ENCODE assay signal across 29 cellular contexts in genomic region chr6:167847936-167848335, GRCh38. TPM values are rescaled to one million over a fixed set of nuclear protein-coding genes. Genes with fewer than 3 reads are reported as not detected.
DNase-seq lines count a peak whose midpoint lies in the region; ATAC-seq and TF ChIP-seq lines count a peak whose summit lies in the region.
"Had no signal": no experiment of that assay in that cellular context is flagged by ENCODE, and none has a peak within 500 bp of the region (broad histone marks: within the 10 kb centered on the region; RNA-seq: fewer than 3 reads in every experiment).

No MANE protein-coding gene starts in this region.

- CTCF ChIA-PET in Panc1 (lab: Charles Lee): interaction anchor here (0.7 kb wide), 1 partner anchor 17 kb away, joined by 3 read pairs; no protein-coding TSS in a partner anchor

- H4K20me1 ChIP-seq in GM23338 (replicated peaks; ENCODE audit: insufficient read depth): peaks cover 6% of the 10 kb centered on the region; the same call in 1 of the 2 replicates

- peak overlapping the region; percentile 5 for H3K4me2 ChIP-seq in GM23338
- H3K4me2 ChIP-seq: BLaER1 treated with 17β-estradiol and CSF1 and Interleukin-3, amounts not matched to agents 10 nM and 100 nM had no signal

- peak overlapping the region; percentile 71 for H3K27ac ChIP-seq in GM23338 (ENCODE audit: low read depth)
- H3K27ac ChIP-seq in Panc1 (ENCODE audit: low read length): peak overlapping the region; percentile 69
- H3K27ac ChIP-seq in iPS-18a (ENCODE audit: low read length): peak overlapping the region; percentile 62
- H3K27ac ChIP-seq in gastrocnemius medialis: peak overlapping the region; percentile 43 to 80 (median 64)
- H3K27ac ChIP-seq: BLaER1 treated with 17β-estradiol and CSF1 and Interleukin-3, amounts not matched to agents 10 nM and 100 nM; coronary artery; heart right ventricle; tibial artery had no signal

- peak overlapping the region; percentile 26 for H3K9ac ChIP-seq in iPS-18a (ENCODE audit: low read length)
- H3K9ac ChIP-seq: BLaER1 treated with 17β-estradiol and CSF1 and Interleukin-3, amounts not matched to agents 10 nM and 100 nM had no signal

- no peaks in the 10 kb centered on the region for H3K9me3 ChIP-seq in Panc1 (ENCODE audit: control insufficient read depth, insufficient read depth, low read depth, low read length)
- H3K9me3 ChIP-seq in iPS-18a (ENCODE audit: control insufficient read depth, low read depth, low read length): no peaks in the 10 kb centered on the region
- no peaks in the 10 kb centered on the region for H3K9me3 ChIP-seq in gastrocnemius medialis
- H3K9me3 ChIP-seq: heart right ventricle, tibial artery had no signal

- in situ Hi-C loops in Panc1 (cut with HindIII; ENCODE audit: low pct_unique_long_range_greater_than_20kb, low sequenced_read_pairs): no loop called here
- in situ Hi-C loops in gastrocnemius medialis (cut with MboI; ENCODE audit: low sequenced_read_pairs in 4 of 4): no loop called here

- intact Hi-C loops in Panc1 (cut with micrococcal nuclease; ENCODE audit: unreplicated experiment): no loop called here
- intact Hi-C loops in gastrocnemius medialis (cut with DNase I; ENCODE audit: low total_unique reads): no loop called here

- POLR2A ChIA-PET in Panc1 (lab: Charles Lee): interaction anchor here (1.4 kb wide), 1 partner anchor 12 kb away, joined by 3 read pairs; no protein-coding TSS in a partner anchor

- H3K27me3 ChIP-seq in GM23338 (ENCODE audit: insufficient read depth): no peaks in the 10 kb centered on the region
- H3K27me3 ChIP-seq in Panc1 (ENCODE audit: control insufficient read depth, insufficient read depth, low read length): no peaks in the 10 kb centered on the region
- H3K27me3 ChIP-seq in iPS-18a (ENCODE audit: control insufficient read depth, insufficient read depth, low read length): no peaks in the 10 kb centered on the region
- H3K27me3 ChIP-seq in gastrocnemius medialis: no peaks in the 10 kb centered on the region
- H3K27me3 ChIP-seq: BLaER1 treated with 17β-estradiol and CSF1 and Interleukin-3, amounts not matched to agents 10 nM and 100 nM; heart right ventricle; tibial artery had no signal

- no peaks in the 10 kb centered on the region for H3K9me3 Mint-ChIP-seq in GM23338
- H3K9me3 Mint-ChIP-seq: activated T-helper 1 cell treated with anti-CD3 and anti-CD28 coated beads, Interleukin-12 subunit alpha, Interleukin-12 subunit beta, Interleukin-2, Interleukin-4 antibody, amounts not matched to agents 30 ng/mL and 10 ng/mL and 1 ng/mL, durations not matched to agents 14 hours and 24 hours and 36 hours; stimulated activated naive CD8-positive, alpha-beta T cell treated with anti-CD3 and anti-CD28 coated beads, Interleukin-15, Interleukin-2, amounts not matched to agents 100 ng/mL and 50 ng/mL, for 24 hours had no signal

- H3K4me3 ChIP-seq in GM23338: no peak overlapping the region
- H3K4me3 ChIP-seq in Panc1 (ENCODE audit: low read depth in 2 of 2, low read length in 2 of 2): no peak overlapping the region
- H3K4me3 ChIP-seq in iPS-18a (ENCODE audit: low read length): peak overlapping the region; percentile 6
- no peak overlapping the region for H3K4me3 ChIP-seq in gastrocnemius medialis
- H3K4me3 ChIP-seq: BLaER1 treated with 17β-estradiol and CSF1 and Interleukin-3, amounts not matched to agents 10 nM and 100 nM; coronary artery; heart right ventricle; tibial artery had no signal

- H3K9me2 ChIP-seq in GM23338 (ENCODE audit: insufficient read depth): no peaks in the 10 kb centered on the region

- no peak for TF ChIP-seq POLR2A in gastrocnemius medialis (IDR thresholded peaks at IDR 0.05)

- peak overlapping the region; percentile 0; the same call in 2 of the 3 replicates for H3K4me3 Mint-ChIP-seq in GM23338
- H3K4me3 Mint-ChIP-seq: activated T-helper 1 cell treated with anti-CD3 and anti-CD28 coated beads, Interleukin-12 subunit alpha, Interleukin-12 subunit beta, Interleukin-2, Interleukin-4 antibody, amounts not matched to agents 30 ng/mL and 10 ng/mL and 1 ng/mL, durations not matched to agents 14 hours and 24 hours and 36 hours; stimulated activated naive CD8-positive, alpha-beta T cell treated with anti-CD3 and anti-CD28 coated beads, Interleukin-15, Interleukin-2, amounts not matched to agents 100 ng/mL and 50 ng/mL, for 24 hours had no signal

- no peak overlapping the region for H2AFZ ChIP-seq in GM23338

- no peaks in the 10 kb centered on the region for H3F3A ChIP-seq in GM23338 (replicated peaks; ENCODE audit: low read depth)

- ATAC-seq in GM23338: peak; percentile 26
- ATAC-seq in Panc1: 0 out of 2 replicates have a peak, but pooled peaks have one; percentile 9
- peak; percentile 56 to 86 for ATAC-seq in gastrocnemius medialis
- no peak for ATAC-seq in GM21529 (IDR thresholded peaks at IDR 0.05; ENCODE audit: unreplicated experiment)
- ATAC-seq: esophagus mucosa had no signal

- H3K36me3 ChIP-seq in GM23338 (ENCODE audit: insufficient read depth) (no peaks in the 10 kb centered on the region), Panc1 (ENCODE audit: control insufficient read depth, insufficient read depth, low read length) (no peaks in the 10 kb centered on the region), iPS-18a (ENCODE audit: control insufficient read depth, low read depth, low read length) (no peaks in the 10 kb centered on the region), gastrocnemius medialis (no peaks in the 10 kb centered on the region)
- H3K36me3 ChIP-seq: heart right ventricle, tibial artery had no signal

- H3K4me1 ChIP-seq in GM23338 (ENCODE audit: insufficient read depth) (peaks cover 51% of the 10 kb centered on the region), Panc1 (ENCODE audit: control insufficient read depth, insufficient read depth, low read length) (peaks cover 71% of the 10 kb centered on the region), iPS-18a (ENCODE audit: control insufficient read depth, low read depth, low read length) (peaks cover 64% of the 10 kb centered on the region), gastrocnemius medialis (peaks cover 28 to 39% of the 10 kb centered on the region in 2 donors)

- H3K36me3 Mint-ChIP-seq in GM23338 (ENCODE audit: low read depth): no peaks in the 10 kb centered on the region

- BruUV-seq in Panc1 (replicated peaks; lab: Mats Ljungman, UMichigan): no TSS peak

- H3K4me1 Mint-ChIP-seq in GM23338: peaks cover 72% of the 10 kb centered on the region

- peaks cover 97% of the 10 kb centered on the region for H3K79me2 ChIP-seq in GM23338 (replicated peaks; ENCODE audit: insufficient read depth)

- H3K27me3 Mint-ChIP-seq in GM23338 (ENCODE audit: insufficient read depth, low read depth, poor library complexity): no peaks in the 10 kb centered on the region

- peak overlapping the region; percentile 53 for H3K27ac Mint-ChIP-seq in GM23338
- H3K27ac Mint-ChIP-seq: activated T-helper 1 cell treated with anti-CD3 and anti-CD28 coated beads, Interleukin-12 subunit alpha, Interleukin-12 subunit beta, Interleukin-2, Interleukin-4 antibody, amounts not matched to agents 30 ng/mL and 10 ng/mL and 1 ng/mL, durations not matched to agents 14 hours and 24 hours and 36 hours; stimulated activated naive CD8-positive, alpha-beta T cell treated with anti-CD3 and anti-CD28 coated beads, Interleukin-15, Interleukin-2, amounts not matched to agents 100 ng/mL and 50 ng/mL, for 24 hours had no signal

- TF ChIP-seq CTCF in GM23338 (conservative IDR thresholded peaks at IDR 0.05; ENCODE audit: low read depth in 2 of 2) (no peak), Panc1 (IDR thresholded peaks at IDR 0.05) (no peak), gastrocnemius medialis (IDR thresholded peaks at IDR 0.05 in 4 of 5, conservative IDR thresholded peaks at IDR 0.05 in 1 of 5) (no peak)

- DNase-seq in GM23338 (ENCODE audit: low spot score) (peak; percentile 56), Panc1 (ENCODE audit: low read depth, low spot score) (no peak), gastrocnemius medialis (no peak), NOMO-1 treated with DMSO at 0.1 percent for 48 hours (lab: John Stamatoyannopoulos, UW; ENCODE audit: unreplicated experiment) (no peak)
- no peak for DNase-seq in activated CD8-positive, alpha-beta memory T cell treated with anti-CD3 and anti-CD28 coated beads for 24 hours
- DNase-seq: activated CD4-positive, CD25-positive, alpha-beta regulatory T cell; activated CD8-positive, alpha-beta memory T cell treated with anti-CD3 and anti-CD28 coated beads, Interleukin-2, amount 50 U/mL, for 4 hours; activated naive CD4-positive, alpha-beta T cell treated with anti-CD3 and anti-CD28 coated beads, Interleukin-2, amount 50 U/mL, for 16 hours; amniotic stem cell; DMS79 treated with DMSO at 0.1 percent for 48 hours; effector memory CD4-positive, alpha-beta T cell; foreskin fibroblast; GF-D8; HCEC 1CT; heart right ventricle; IMR-90; mesenchymal stem cell; NCI-H1092 treated with DMSO at 0.1 percent for 48 hours; NCI-H187; NCI-H526; NK-92 treated with Interleukin-12 subunit alpha and Interleukin-12 subunit beta, amount 100 ng/mL, for 24 hours; tibial artery had no signal

TF ChIP-seq in GM23338, 12 proteins besides CTCF, POLR2A, EP300 and RAD21:
- TF ChIP-seq JUNB (IDR thresholded peaks at IDR 0.05; ENCODE audit: unreplicated experiment): no peak
- no peak for TF ChIP-seq ZNF114 (CRISPR knock-in tag; IDR thresholded peaks at IDR 0.05)
- TF ChIP-seq POLR2AphosphoS5 (IDR thresholded peaks at IDR 0.05; ENCODE audit: low read depth): no peak

RNA-seq across cellular contexts. Expression of gene AFDN, which starts 21.2 kb away (rescaled TPM):
- total RNA-seq in GM23338 (2014; rRNA removed; shearing (Covaris generic)): 200 and 208 TPM in 2 replicates
- 66.9 and 78.4 TPM in 2 replicates for polyA plus RNA-seq in GM23338 (2016; fragmentation: Nextera tagmentation; extraction: Ambion mirVana)
- total RNA-seq in Panc1 (2021; ENCODE audit: unreplicated experiment) (143 TPM), gastrocnemius medialis (10 to 100 TPM; 22.2 to 66.0 (median 30.0) TPM)
- polyA plus RNA-seq in Panc1 (2012; ENCODE audit: insufficient read length): 104 TPM
